Comparison of ENCODE assay signal across 1 cellular context in the genomic region with DNA sequence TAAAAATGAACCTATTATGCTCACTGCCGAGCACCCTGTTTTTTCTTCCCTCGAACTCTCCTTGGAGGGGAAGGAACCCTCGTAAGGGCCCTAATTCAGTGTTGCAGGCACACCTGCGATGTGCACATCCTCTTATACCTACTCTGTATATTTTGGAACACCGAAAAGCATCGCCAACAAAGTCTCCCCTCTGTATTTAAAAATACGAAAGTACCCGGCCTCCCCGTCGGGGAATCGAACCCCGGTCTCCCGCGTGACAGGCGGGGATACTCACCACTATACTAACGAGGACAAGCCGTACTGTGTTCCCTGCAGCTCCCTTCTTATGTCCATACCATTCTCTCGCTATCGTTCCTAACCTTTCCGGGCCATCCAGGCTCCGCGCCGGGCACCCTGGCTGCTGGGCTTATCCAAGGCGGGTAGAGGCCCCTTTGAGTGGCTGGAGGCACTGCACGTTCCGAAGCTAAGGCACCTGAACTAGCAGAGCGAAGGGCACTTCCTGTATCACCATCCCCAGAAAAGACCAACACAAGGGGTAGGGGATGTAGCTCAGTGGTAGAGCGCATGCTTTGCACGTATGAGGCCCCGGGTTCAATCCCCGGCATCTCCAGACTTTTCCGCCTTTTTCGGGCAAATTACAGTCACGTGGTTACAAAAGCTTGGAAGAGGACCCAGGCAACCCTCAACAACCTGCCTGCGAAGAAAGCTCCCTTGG.
TF ChIP-seq lines count a peak whose summit lies in the region.

No MANE protein-coding gene starts in this region.

TF ChIP-seq in GM12878, 131 proteins besides CTCF, POLR2A, EP300 and RAD21 (continued from another document):
- TF ChIP-seq PAX8 (IDR thresholded peaks at IDR 0.05) (peak; percentile 89; the same call in 1 of the 2 replicates), TCF3 (IDR thresholded peaks at IDR 0.05; ENCODE audit: borderline replicate concordance, insufficient read depth, low read depth, low read length) (0 out of 2 replicates have a peak, but pooled peaks have one; percentile 38), MYC (IDR thresholded peaks at IDR 0.05; ENCODE audit: insufficient read depth, insufficient read length, insufficient replicate concordance, low read length, severe bottlenecking) (no peak), POLR2AphosphoS5 (IDR thresholded peaks at IDR 0.05; ENCODE audit: low read length) (peak; percentile 30; the same call in 1 of the 2 replicates), POU2F2 (IDR thresholded peaks at IDR 0.05; ENCODE audit: borderline replicate concordance, low read depth, low read length) (0 out of 3 replicates have a peak, but pooled peaks have one; percentile 4), NFIC (IDR thresholded peaks at IDR 0.05; ENCODE audit: low read depth, low read length) (peak; percentile 79; the same call in 1 of the 2 replicates), ATF7 (IDR thresholded peaks at IDR 0.05; ENCODE audit: low read depth) (peak; percentile 30; the same call in 1 of the 2 replicates), NBN (IDR thresholded peaks at IDR 0.05) (peak; percentile 90), EZH2 (IDR thresholded peaks at IDR 0.05; ENCODE audit: borderline replicate concordance, control insufficient read depth, low read depth, low read length) (no peak), ZNF384 (IDR thresholded peaks at IDR 0.05; ENCODE audit: borderline replicate concordance, low read depth, low read length) (no peak), SIX5 (IDR thresholded peaks at IDR 0.05; ENCODE audit: low read depth, low read length, severe bottlenecking) (peak; percentile 28), ASH2L (IDR thresholded peaks at IDR 0.05; ENCODE audit: borderline replicate concordance, low read depth) (no peak), ZBED1 (IDR thresholded peaks at IDR 0.05; ENCODE audit: borderline replicate concordance) (peak; percentile 57; the same call in 1 of the 2 replicates), IRF4 (IDR thresholded peaks at IDR 0.05; ENCODE audit: low read depth, low read length) (no peak; the same call in none of the 2 replicates), ZZZ3 (IDR thresholded peaks at IDR 0.05; ENCODE audit: control insufficient read depth, insufficient read length, low read depth) (no peak)
- TF ChIP-seq, protein P1, sequence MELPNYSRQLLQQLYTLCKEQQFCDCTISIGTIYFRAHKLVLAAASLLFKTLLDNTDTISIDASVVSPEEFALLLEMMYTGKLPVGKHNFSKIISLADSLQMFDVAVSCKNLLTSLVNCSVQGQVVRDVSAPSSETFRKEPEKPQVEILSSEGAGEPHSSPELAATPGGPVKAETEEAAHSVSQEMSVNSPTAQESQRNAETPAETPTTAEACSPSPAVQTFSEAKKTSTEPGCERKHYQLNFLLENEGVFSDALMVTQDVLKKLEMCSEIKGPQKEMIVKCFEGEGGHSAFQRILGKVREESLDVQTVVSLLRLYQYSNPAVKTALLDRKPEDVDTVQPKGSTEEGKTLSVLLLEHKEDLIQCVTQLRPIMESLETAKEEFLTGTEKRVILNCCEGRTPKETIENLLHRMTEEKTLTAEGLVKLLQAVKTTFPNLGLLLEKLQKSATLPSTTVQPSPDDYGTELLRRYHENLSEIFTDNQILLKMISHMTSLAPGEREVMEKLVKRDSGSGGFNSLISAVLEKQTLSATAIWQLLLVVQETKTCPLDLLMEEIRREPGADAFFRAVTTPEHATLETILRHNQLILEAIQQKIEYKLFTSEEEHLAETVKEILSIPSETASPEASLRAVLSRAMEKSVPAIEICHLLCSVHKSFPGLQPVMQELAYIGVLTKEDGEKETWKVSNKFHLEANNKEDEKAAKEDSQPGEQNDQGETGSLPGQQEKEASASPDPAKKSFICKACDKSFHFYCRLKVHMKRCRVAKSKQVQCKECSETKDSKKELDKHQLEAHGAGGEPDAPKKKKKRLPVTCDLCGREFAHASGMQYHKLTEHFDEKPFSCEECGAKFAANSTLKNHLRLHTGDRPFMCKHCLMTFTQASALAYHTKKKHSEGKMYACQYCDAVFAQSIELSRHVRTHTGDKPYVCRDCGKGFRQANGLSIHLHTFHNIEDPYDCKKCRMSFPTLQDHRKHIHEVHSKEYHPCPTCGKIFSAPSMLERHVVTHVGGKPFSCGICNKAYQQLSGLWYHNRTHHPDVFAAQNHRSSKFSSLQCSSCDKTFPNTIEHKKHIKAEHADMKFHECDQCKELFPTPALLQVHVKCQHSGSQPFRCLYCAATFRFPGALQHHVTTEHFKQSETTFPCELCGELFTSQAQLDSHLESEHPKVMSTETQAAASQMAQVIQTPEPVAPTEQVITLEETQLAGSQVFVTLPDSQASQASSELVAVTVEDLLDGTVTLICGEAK (IDR thresholded peaks at IDR 0.05; ENCODE audit: borderline replicate concordance): peak; percentile 92
- TF ChIP-seq, protein P2, sequence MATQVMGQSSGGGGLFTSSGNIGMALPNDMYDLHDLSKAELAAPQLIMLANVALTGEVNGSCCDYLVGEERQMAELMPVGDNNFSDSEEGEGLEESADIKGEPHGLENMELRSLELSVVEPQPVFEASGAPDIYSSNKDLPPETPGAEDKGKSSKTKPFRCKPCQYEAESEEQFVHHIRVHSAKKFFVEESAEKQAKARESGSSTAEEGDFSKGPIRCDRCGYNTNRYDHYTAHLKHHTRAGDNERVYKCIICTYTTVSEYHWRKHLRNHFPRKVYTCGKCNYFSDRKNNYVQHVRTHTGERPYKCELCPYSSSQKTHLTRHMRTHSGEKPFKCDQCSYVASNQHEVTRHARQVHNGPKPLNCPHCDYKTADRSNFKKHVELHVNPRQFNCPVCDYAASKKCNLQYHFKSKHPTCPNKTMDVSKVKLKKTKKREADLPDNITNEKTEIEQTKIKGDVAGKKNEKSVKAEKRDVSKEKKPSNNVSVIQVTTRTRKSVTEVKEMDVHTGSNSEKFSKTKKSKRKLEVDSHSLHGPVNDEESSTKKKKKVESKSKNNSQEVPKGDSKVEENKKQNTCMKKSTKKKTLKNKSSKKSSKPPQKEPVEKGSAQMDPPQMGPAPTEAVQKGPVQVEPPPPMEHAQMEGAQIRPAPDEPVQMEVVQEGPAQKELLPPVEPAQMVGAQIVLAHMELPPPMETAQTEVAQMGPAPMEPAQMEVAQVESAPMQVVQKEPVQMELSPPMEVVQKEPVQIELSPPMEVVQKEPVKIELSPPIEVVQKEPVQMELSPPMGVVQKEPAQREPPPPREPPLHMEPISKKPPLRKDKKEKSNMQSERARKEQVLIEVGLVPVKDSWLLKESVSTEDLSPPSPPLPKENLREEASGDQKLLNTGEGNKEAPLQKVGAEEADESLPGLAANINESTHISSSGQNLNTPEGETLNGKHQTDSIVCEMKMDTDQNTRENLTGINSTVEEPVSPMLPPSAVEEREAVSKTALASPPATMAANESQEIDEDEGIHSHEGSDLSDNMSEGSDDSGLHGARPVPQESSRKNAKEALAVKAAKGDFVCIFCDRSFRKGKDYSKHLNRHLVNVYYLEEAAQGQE (IDR thresholded peaks at IDR 0.05; ENCODE audit: low read depth, low read length): no peak
- TF ChIP-seq, protein P3, sequence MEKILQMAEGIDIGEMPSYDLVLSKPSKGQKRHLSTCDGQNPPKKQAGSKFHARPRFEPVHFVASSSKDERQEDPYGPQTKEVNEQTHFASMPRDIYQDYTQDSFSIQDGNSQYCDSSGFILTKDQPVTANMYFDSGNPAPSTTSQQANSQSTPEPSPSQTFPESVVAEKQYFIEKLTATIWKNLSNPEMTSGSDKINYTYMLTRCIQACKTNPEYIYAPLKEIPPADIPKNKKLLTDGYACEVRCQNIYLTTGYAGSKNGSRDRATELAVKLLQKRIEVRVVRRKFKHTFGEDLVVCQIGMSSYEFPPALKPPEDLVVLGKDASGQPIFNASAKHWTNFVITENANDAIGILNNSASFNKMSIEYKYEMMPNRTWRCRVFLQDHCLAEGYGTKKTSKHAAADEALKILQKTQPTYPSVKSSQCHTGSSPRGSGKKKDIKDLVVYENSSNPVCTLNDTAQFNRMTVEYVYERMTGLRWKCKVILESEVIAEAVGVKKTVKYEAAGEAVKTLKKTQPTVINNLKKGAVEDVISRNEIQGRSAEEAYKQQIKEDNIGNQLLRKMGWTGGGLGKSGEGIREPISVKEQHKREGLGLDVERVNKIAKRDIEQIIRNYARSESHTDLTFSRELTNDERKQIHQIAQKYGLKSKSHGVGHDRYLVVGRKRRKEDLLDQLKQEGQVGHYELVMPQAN (conservative IDR thresholded peaks at IDR 0.05): no peak; the same call in 1 of the 2 replicates
- TF ChIP-seq, protein P4, sequence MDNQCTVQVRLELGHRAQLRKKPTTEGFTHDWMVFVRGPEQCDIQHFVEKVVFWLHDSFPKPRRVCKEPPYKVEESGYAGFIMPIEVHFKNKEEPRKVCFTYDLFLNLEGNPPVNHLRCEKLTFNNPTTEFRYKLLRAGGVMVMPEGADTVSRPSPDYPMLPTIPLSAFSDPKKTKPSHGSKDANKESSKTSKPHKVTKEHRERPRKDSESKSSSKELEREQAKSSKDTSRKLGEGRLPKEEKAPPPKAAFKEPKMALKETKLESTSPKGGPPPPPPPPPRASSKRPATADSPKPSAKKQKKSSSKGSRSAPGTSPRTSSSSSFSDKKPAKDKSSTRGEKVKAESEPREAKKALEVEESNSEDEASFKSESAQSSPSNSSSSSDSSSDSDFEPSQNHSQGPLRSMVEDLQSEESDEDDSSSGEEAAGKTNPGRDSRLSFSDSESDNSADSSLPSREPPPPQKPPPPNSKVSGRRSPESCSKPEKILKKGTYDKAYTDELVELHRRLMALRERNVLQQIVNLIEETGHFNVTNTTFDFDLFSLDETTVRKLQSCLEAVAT (IDR thresholded peaks at IDR 0.05): 0 out of 2 replicates have a peak, but pooled peaks have one; percentile 56
- TF ChIP-seq, protein P5, sequence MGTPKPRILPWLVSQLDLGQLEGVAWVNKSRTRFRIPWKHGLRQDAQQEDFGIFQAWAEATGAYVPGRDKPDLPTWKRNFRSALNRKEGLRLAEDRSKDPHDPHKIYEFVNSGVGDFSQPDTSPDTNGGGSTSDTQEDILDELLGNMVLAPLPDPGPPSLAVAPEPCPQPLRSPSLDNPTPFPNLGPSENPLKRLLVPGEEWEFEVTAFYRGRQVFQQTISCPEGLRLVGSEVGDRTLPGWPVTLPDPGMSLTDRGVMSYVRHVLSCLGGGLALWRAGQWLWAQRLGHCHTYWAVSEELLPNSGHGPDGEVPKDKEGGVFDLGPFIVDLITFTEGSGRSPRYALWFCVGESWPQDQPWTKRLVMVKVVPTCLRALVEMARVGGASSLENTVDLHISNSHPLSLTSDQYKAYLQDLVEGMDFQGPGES (IDR thresholded peaks at IDR 0.05): no peak
- TF ChIP-seq, protein P6, sequence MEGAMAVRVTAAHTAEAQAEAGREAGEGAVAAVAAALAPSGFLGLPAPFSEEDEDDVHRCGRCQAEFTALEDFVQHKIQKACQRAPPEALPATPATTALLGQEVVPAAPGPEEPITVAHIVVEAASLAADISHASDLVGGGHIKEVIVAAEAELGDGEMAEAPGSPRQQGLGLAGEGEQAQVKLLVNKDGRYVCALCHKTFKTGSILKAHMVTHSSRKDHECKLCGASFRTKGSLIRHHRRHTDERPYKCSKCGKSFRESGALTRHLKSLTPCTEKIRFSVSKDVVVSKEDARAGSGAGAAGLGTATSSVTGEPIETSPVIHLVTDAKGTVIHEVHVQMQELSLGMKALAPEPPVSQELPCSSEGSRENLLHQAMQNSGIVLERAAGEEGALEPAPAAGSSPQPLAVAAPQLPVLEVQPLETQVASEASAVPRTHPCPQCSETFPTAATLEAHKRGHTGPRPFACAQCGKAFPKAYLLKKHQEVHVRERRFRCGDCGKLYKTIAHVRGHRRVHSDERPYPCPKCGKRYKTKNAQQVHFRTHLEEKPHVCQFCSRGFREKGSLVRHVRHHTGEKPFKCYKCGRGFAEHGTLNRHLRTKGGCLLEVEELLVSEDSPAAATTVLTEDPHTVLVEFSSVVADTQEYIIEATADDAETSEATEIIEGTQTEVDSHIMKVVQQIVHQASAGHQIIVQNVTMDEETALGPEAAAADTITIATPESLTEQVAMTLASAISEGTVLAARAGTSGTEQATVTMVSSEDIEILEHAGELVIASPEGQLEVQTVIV (IDR thresholded peaks at IDR 0.05; ENCODE audit: borderline replicate concordance, partially characterized antibody): peak; percentile 45
TF ChIP-seq in GM12878: peak in this region for 58.
